Comparison of ENCODE assay signal across 23 cellular contexts in the genomic region with DNA sequence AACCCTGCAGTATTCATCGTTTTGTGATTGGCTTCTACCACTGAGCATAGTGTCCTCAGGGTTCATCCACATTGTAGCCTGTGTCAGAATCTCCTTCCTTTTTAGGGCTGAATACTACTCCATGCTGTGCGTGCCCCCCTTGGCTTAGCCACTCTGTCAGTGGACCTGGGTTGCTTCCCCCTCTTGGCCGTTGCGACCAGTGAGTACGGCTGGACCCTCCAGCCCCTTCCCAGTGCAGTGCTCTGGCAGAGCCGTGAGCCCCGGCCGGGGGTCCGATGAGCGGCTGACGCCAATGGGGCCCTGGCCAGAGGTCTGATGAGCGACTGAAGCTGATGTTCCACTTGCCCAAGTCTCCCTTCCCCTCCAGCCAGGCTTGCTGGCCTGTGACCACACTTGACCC. TPM values are rescaled to one million over a fixed set of nuclear protein-coding genes. Genes with fewer than 3 reads are reported as not detected.
"Had no signal": no experiment of that assay in that cellular context is flagged by ENCODE, and none has a peak within 500 bp of the region (broad histone marks: within the 10 kb centered on the region; RNA-seq: fewer than 3 reads in every experiment).

No MANE protein-coding gene starts in this region.

- DNase-seq: IMR-90, Kasumi-1, MM.1S, NCI-H1092 treated with DMSO at 0.1 percent for 48 hours, NCI-H1436, NCI-H187, NCI-H2029, NCI-H2081 treated with DMSO at 0.1 percent for 48 hours, NCI-H2171, NCI-H226, NCI-H446, NCI-H510A, NCI-H524 treated with DMSO at 0.1 percent for 48 hours, NCI-H69, NCI-H774, Right ventricle myocardium superior, RPMI8226, SIG-M5 had no signal

- H3K9ac ChIP-seq: KMS-11 had no signal

- H3K4me3 ChIP-seq: SJSA1, SK-N-MC had no signal

- H3K9me3 ChIP-seq: SJSA1 had no signal

- H3K4me2 ChIP-seq: KMS-11 had no signal

- H3K27ac ChIP-seq: KMS-11, SJSA1, SK-N-MC had no signal

- FAIRE-seq: RCC 7860 had no signal

- H3K27me3 ChIP-seq: SJSA1 had no signal

RNA-seq across cellular contexts. Expression of a gene that starts 29.2 kb away (rescaled TPM):
- total RNA-seq: IMR-90, M059J, Right ventricle myocardium superior, SJSA1 had no signal
- polyA plus RNA-seq: IMR-90 had no signal
